1 cellular context compared by ENCODE assay signal in the genomic region with DNA sequence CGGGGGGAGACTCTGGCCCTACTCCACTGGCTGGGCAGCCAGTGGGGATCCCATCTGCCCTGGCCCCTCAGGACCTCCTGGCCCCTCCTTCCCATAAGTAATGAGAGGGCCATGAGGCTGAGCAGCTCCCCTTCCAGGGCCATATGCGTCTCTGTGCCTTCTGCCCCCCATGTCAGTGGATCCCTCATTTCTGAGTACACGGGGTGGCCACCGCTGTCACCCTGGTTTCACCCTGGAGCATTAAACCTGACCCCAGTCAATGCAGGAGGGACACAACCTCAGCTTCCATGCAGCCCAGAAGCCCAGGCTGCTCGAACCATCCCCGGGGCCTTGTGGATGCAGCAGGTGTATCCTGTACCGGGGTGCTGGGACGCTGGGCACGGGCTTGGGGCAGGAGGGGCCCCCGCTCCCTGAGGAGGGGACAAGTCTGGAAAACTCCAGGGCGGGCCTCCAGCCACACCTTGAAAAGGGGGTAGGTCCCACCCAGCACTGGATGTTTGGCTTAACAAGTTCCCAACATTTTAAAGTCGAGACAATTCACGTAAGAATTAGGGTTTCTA.
TF ChIP-seq lines count a peak whose summit lies in the region.

No MANE protein-coding gene starts in this region.

TF ChIP-seq in HepG2, 621 proteins besides CTCF, POLR2A, EP300 and RAD21:
- TF ChIP-seq RAD51 (IDR thresholded peaks at IDR 0.05; ENCODE audit: borderline replicate concordance): no peak
- TF ChIP-seq, protein P1, sequence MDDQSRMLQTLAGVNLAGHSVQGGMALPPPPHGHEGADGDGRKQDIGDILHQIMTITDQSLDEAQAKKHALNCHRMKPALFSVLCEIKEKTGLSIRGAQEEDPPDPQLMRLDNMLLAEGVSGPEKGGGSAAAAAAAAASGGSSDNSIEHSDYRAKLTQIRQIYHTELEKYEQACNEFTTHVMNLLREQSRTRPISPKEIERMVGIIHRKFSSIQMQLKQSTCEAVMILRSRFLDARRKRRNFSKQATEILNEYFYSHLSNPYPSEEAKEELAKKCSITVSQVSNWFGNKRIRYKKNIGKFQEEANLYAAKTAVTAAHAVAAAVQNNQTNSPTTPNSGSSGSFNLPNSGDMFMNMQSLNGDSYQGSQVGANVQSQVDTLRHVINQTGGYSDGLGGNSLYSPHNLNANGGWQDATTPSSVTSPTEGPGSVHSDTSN (CRISPR knock-in tag; IDR thresholded peaks at IDR 0.05; ENCODE audit: borderline replicate concordance): no peak
- TF ChIP-seq ISX (CRISPR knock-in tag; conservative IDR thresholded peaks at IDR 0.05): no peak
- no peak for TF ChIP-seq TOE1 (CRISPR knock-in tag; IDR thresholded peaks at IDR 0.05)
- no peak for TF ChIP-seq SAFB2 (CRISPR knock-in tag; IDR thresholded peaks at IDR 0.05; ENCODE audit: borderline replicate concordance, low read depth)
- TF ChIP-seq ATF1 (CRISPR knock-in tag; IDR thresholded peaks at IDR 0.05): no peak
- TF ChIP-seq ZNF446 (CRISPR knock-in tag; IDR thresholded peaks at IDR 0.05): no peak
- TF ChIP-seq CC2D1A (CRISPR knock-in tag; IDR thresholded peaks at IDR 0.05): no peak
- no peak for TF ChIP-seq TEAD3 (CRISPR knock-in tag; optimal IDR thresholded peaks at IDR 0.05; ENCODE audit: borderline replicate concordance)
- no peak for TF ChIP-seq IKZF4 (CRISPR knock-in tag; IDR thresholded peaks at IDR 0.05; ENCODE audit: borderline replicate concordance, low read depth, not compliant biosample characterization)
- no peak for TF ChIP-seq KDM1A (CRISPR knock-in tag; IDR thresholded peaks at IDR 0.05)
